11 cellular contexts compared by ENCODE assay signal in the genomic region with DNA sequence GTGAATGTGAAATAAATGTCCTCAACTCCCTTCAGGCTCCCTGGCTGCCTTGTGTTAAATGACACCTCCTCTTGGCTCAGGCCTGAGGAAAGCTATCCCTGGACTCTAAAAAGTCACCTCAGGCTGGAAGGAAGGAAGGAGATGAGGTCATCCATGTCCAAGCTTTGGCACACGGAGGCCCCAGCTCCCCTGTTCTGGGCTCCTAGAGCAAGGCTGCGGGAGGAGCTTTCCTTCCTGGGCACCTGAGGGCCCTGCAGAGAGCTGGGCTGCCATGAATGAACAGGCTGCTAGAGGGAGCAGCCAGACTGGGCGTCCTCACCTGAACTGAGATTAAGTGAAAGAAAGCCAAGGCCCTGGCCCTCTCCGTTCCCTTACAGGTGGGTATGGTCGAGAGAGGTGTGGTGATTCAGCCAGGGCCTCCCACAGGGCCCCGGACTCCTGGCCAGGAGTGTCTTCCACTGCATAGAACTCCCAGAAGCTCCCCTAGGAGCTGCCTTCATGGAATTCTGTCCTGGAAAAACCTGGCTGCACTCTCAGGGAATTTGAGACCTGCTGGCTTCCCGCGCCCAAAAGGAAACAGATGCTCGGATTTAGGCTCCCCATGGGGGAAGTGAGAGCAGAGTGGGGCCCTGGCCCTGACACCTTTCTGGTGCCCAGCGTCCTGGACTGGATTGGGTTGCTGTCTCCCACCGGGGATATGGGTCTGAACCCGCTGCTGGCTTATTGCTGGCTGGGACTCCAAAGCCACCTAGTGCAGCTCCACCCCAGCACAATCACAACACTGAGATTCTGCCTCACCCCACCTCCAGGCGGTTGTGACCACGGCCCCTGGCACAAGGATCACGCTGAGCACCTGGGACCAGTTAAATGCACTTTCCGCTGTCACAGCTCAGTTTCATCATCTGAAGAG. TPM values are rescaled to one million over a fixed set of nuclear protein-coding genes. Genes with fewer than 3 reads are reported as not detected.
DNase-seq lines count a peak whose midpoint lies in the region; ATAC-seq and TF ChIP-seq lines count a peak whose summit lies in the region.
"Had no signal": no experiment of that assay in that cellular context is flagged by ENCODE, and none has a peak within 500 bp of the region (broad histone marks: within the 10 kb centered on the region; RNA-seq: fewer than 3 reads in every experiment).

No MANE protein-coding gene starts in this region.

- TF ChIP-seq CTCF in breast epithelium (IDR thresholded peaks at IDR 0.05) (no peak), suprapubic skin (IDR thresholded peaks at IDR 0.05) (no peak)

- TF ChIP-seq EP300 in suprapubic skin (IDR thresholded peaks at IDR 0.05): no peak

- no peaks in the 10 kb centered on the region for H3K9me3 ChIP-seq in breast epithelium
- H3K9me3 ChIP-seq in suprapubic skin: no peaks in the 10 kb centered on the region

- H3K36me3 ChIP-seq in breast epithelium (no peaks in the 10 kb centered on the region), suprapubic skin (peaks cover 5% of the 10 kb centered on the region)

- H3K4me1 Mint-ChIP-seq in activated naive CD8-positive, alpha-beta T cell treated with anti-CD3 and anti-CD28 coated beads, Interleukin-2, amount 10 ng/mL, durations not matched to agents 7 days and 5 days: no peaks in the 10 kb centered on the region
- no peaks in the 10 kb centered on the region for H3K4me1 Mint-ChIP-seq in activated naive CD8-positive, alpha-beta T cell treated with anti-CD3 and anti-CD28 coated beads, Interleukin-2, amount 50 U/mL, for 24 hours

- peaks cover 16% of the 10 kb centered on the region for H3K36me3 Mint-ChIP-seq in activated naive CD8-positive, alpha-beta T cell treated with anti-CD3 and anti-CD28 coated beads, Interleukin-2, amount 10 ng/mL, durations not matched to agents 7 days and 5 days
- peaks cover 8% of the 10 kb centered on the region for H3K36me3 Mint-ChIP-seq in activated naive CD8-positive, alpha-beta T cell treated with anti-CD3 and anti-CD28 coated beads, Interleukin-2, amount 50 U/mL, for 24 hours (ENCODE audit: low read depth)

- H3K27ac ChIP-seq in breast epithelium (peak overlapping the region; percentile 54 to 66), suprapubic skin (peak overlapping the region; percentile 36)

- no peaks in the 10 kb centered on the region for H3K27me3 Mint-ChIP-seq in activated naive CD8-positive, alpha-beta T cell treated with anti-CD3 and anti-CD28 coated beads, Interleukin-2, amount 10 ng/mL, durations not matched to agents 7 days and 5 days
- no peaks in the 10 kb centered on the region for H3K27me3 Mint-ChIP-seq in activated naive CD8-positive, alpha-beta T cell treated with anti-CD3 and anti-CD28 coated beads, Interleukin-2, amount 50 U/mL, for 24 hours

- POLR2A ChIA-PET in activated naive CD8-positive, alpha-beta T cell treated with anti-CD3 and anti-CD28 coated beads, Interleukin-2, amount 10 ng/mL, durations not matched to agents 7 days and 5 days (lab: Charles Lee): no interaction called here

- H3K4me1 ChIP-seq in breast epithelium (no peaks in the 10 kb centered on the region), suprapubic skin (peaks cover 27% of the 10 kb centered on the region)

- H3K9me3 Mint-ChIP-seq in activated naive CD8-positive, alpha-beta T cell treated with anti-CD3 and anti-CD28 coated beads, Interleukin-2, amount 10 ng/mL, durations not matched to agents 7 days and 5 days: no peaks in the 10 kb centered on the region
- H3K9me3 Mint-ChIP-seq in activated naive CD8-positive, alpha-beta T cell treated with anti-CD3 and anti-CD28 coated beads, Interleukin-2, amount 50 U/mL, for 24 hours: no peaks in the 10 kb centered on the region

- TF ChIP-seq POLR2A in breast epithelium (IDR thresholded peaks at IDR 0.05) (no peak), suprapubic skin (IDR thresholded peaks at IDR 0.05) (no peak)

- H3K27ac Mint-ChIP-seq in activated naive CD8-positive, alpha-beta T cell treated with anti-CD3 and anti-CD28 coated beads, Interleukin-2, amount 10 ng/mL, durations not matched to agents 7 days and 5 days: no peak overlapping the region
- no peak overlapping the region for H3K27ac Mint-ChIP-seq in activated naive CD8-positive, alpha-beta T cell treated with anti-CD3 and anti-CD28 coated beads, Interleukin-2, amount 50 U/mL, for 24 hours

- no peak overlapping the region for H3K4me3 Mint-ChIP-seq in activated naive CD8-positive, alpha-beta T cell treated with anti-CD3 and anti-CD28 coated beads, Interleukin-2, amount 10 ng/mL, durations not matched to agents 7 days and 5 days
- H3K4me3 Mint-ChIP-seq in activated naive CD8-positive, alpha-beta T cell treated with anti-CD3 and anti-CD28 coated beads, Interleukin-2, amount 50 U/mL, for 24 hours: no peak overlapping the region

- intact Hi-C loops in breast epithelium (cut with DNase I; ENCODE audit: low total_unique reads): no loop called here

- peak; percentile 37 for ATAC-seq in activated naive CD8-positive, alpha-beta T cell treated with anti-CD3 and anti-CD28 coated beads, Interleukin-2, amount 10 ng/mL, durations not matched to agents 7 days and 5 days (ENCODE audit: low read depth)
- no peak for ATAC-seq in activated naive CD8-positive, alpha-beta T cell treated with anti-CD3 and anti-CD28 coated beads, Interleukin-2, amount 50 U/mL, for 24 hours
- ATAC-seq in HG03469 (IDR thresholded peaks at IDR 0.05; ENCODE audit: unreplicated experiment): no peak

- H3K27me3 ChIP-seq in breast epithelium (no peaks in the 10 kb centered on the region), suprapubic skin (no peaks in the 10 kb centered on the region)

- H3K4me3 ChIP-seq in breast epithelium: no peak overlapping the region
- no peak overlapping the region for H3K4me3 ChIP-seq in suprapubic skin

- 45% methylated on average over 15 of the region's 16 CpGs for WGBS in suprapubic skin

- DNase-seq in activated naive CD8-positive, alpha-beta T cell treated with anti-CD3 and anti-CD28 coated beads, Interleukin-2, amount 10 ng/mL, durations not matched to agents 7 days and 5 days: no peak
- no peak for DNase-seq in activated naive CD8-positive, alpha-beta T cell treated with anti-CD3 and anti-CD28 coated beads, Interleukin-2, amount 50 U/mL, for 24 hours
- DNase-seq in breast epithelium (ENCODE audit: low spot score in 2 of 2) (peak in 1 of 2 donors; percentile 46), iPS-NIHi7 (ENCODE audit: extremely low spot score) (peak; percentile 51), suprapubic skin (ENCODE audit: low spot score in 2 of 2) (no peak), NCI-H1930 (lab: John Stamatoyannopoulos, UW) (no peak), activated gamma-delta T cell (lab: John Stamatoyannopoulos, UW) (no peak)
- DNase-seq: hypothalamus, NCI-H524 treated with DMSO at 0.1 percent for 48 hours had no signal

RNA-seq across cellular contexts. Expression of a gene that starts 22.2 kb away (rescaled TPM):
- under 1 TPM in 1 of 2 experiments, not detected in 1; 0.11 TPM for total RNA-seq in activated naive CD8-positive, alpha-beta T cell treated with anti-CD3 and anti-CD28 coated beads, Interleukin-2, amount 10 ng/mL, durations not matched to agents 7 days and 5 days
- under 1 TPM in 2 of 3 donors, not detected in 1; under 0.01 TPM for total RNA-seq in breast epithelium
- total RNA-seq in suprapubic skin: under 1 TPM in 2 of 4 donors, not detected in 2; 0.21 to 0.57 TPM
- total RNA-seq: H4 had no signal

RNA-seq across cellular contexts. Expression of a gene that starts 48.1 kb away (rescaled TPM):
- 1 to 10 TPM; 2.9 to 3.5 TPM for total RNA-seq in activated naive CD8-positive, alpha-beta T cell treated with anti-CD3 and anti-CD28 coated beads, Interleukin-2, amount 10 ng/mL, durations not matched to agents 7 days and 5 days
- total RNA-seq in breast epithelium (10 to 100 TPM; 12.5 to 34.9 (median 15.2) TPM), suprapubic skin (10 to 100 TPM in 2 of 4 donors, 1 to 10 TPM in 2; 4.7 to 13.4 (median 9.8) TPM)
- total RNA-seq: H4 had no signal
